ENCODE assay signal across 8 cellular contexts in genomic region chr19:13102666-13103584, GRCh38. TPM values are rescaled to one million over a fixed set of nuclear protein-coding genes. Genes with fewer than 3 reads are reported as not detected.
A peak's percentile ranks its signal among the peaks of the same experiment; 100 is the strongest.
DNase-seq lines count a peak whose midpoint lies in the region; ATAC-seq and TF ChIP-seq lines count a peak whose summit lies in the region.

Gene LYL1 (minus strand): TSS chr19:13102858. CDS start chr19:13101171, 1,687 bp downstream.

- peak within 1 kb of the TSS; percentile 58; the same call in 1 of the 2 replicates for H3K4me3 ChIP-seq in GM08714 (ENCODE audit: low read length)
- peak within 1 kb of the TSS; percentile 18 to 32 for H3K4me3 ChIP-seq in Panc1 (ENCODE audit: low read depth in 2 of 2, low read length in 2 of 2)
- H3K4me3 ChIP-seq in right lobe of liver, result peak within 1 kb of the TSS; percentile 31 to 53 (median 40)

- DNase-seq in Panc1 (ENCODE audit: low read depth, low spot score), result no peak
- no peak for DNase-seq in chondrocyte (ENCODE audit: low spot score)
- peak; percentile 84 to 91 (median 89) for DNase-seq in right lobe of liver
- peak; percentile 13 for DNase-seq in superior temporal gyrus (ENCODE audit: extremely low spot score)
- DNase-seq in inferior parietal cortex (ENCODE audit: extremely low spot score), result no peak

- peaks cover 4% of the 10 kb centered on the region for H3K36me3 Mint-ChIP-seq in chondrocyte (ENCODE audit: low read depth)

- TF ChIP-seq POLR2A in right lobe of liver (IDR thresholded peaks at IDR 0.05), result peak; percentile 18

- CTCF ChIA-PET in Panc1 (lab: Charles Lee), result no interaction called here

- no peak within 1 kb of the TSS for H3K27ac Mint-ChIP-seq in chondrocyte (ENCODE audit: unreplicated experiment)

- WGBS in right lobe of liver (ENCODE audit: insufficient coverage, low coverage, low lambda C conversion rate, missing lambda C conversion rate), result 7% methylated on average over 5 of the region's 47 CpGs

- no peak for TF ChIP-seq CTCF in Panc1 (IDR thresholded peaks at IDR 0.05)
- TF ChIP-seq CTCF in chondrocyte (IDR thresholded peaks at IDR 0.05), result peak; percentile 7
- TF ChIP-seq CTCF in right lobe of liver (IDR thresholded peaks at IDR 0.05), result no peak

- H3K27me3 ChIP-seq in Panc1 (ENCODE audit: control insufficient read depth, insufficient read depth, low read length), result no peaks in the 10 kb centered on the region
- no peaks in the 10 kb centered on the region for H3K27me3 ChIP-seq in right lobe of liver

- peaks cover 5% of the 10 kb centered on the region for H3K27me3 Mint-ChIP-seq in chondrocyte (ENCODE audit: low read depth)

- peaks cover 8% of the 10 kb centered on the region for H3K4me1 Mint-ChIP-seq in chondrocyte (ENCODE audit: low read depth)

- no peaks in the 10 kb centered on the region for H3K9me3 Mint-ChIP-seq in chondrocyte (ENCODE audit: low read depth)

- H3K4me3 Mint-ChIP-seq in chondrocyte (ENCODE audit: unreplicated experiment), result no peak within 1 kb of the TSS

- peaks cover 9% of the 10 kb centered on the region for H3K4me1 ChIP-seq in Panc1 (ENCODE audit: control insufficient read depth, insufficient read depth, low read length)
- peaks cover 0 to 18% (median 6%) of the 10 kb centered on the region in 4 donors for H3K4me1 ChIP-seq in right lobe of liver

- no peaks in the 10 kb centered on the region for H3K9me3 ChIP-seq in Panc1 (ENCODE audit: control insufficient read depth, insufficient read depth, low read depth, low read length)
- no peaks in the 10 kb centered on the region for H3K9me3 ChIP-seq in right lobe of liver

- POLR2A ChIA-PET in Panc1 (lab: Charles Lee), result no interaction called here

- ATAC-seq in GM21825 (IDR thresholded peaks at IDR 0.05; ENCODE audit: unreplicated experiment) (peak; percentile 31), Panc1 (peak; percentile 66), right lobe of liver (peak; percentile 65 to 79 (median 74)), GM19463 (IDR thresholded peaks at IDR 0.05; ENCODE audit: unreplicated experiment) (no peak)

- no TSS peak for BruUV-seq in Panc1 (replicated peaks; lab: Mats Ljungman, UMichigan)

- in situ Hi-C loops in Panc1 (cut with HindIII; ENCODE audit: low pct_unique_long_range_greater_than_20kb, low sequenced_read_pairs), result no loop called here

- H3K36me3 ChIP-seq in Panc1 (ENCODE audit: control insufficient read depth, insufficient read depth, low read length) (0 out of 2 replicates have a peak, but pooled peaks cover 2% of the 10 kb centered on the region), right lobe of liver (no peaks in the 10 kb centered on the region)

- intact Hi-C loops in Panc1 (cut with micrococcal nuclease; ENCODE audit: unreplicated experiment), result no loop called here
- intact Hi-C loops in right lobe of liver (cut with DNase I), result loop anchor here in 1 of 2 donors (10.0 kb wide), 1 partner anchor 162 kb away; no protein-coding TSS in a partner anchor

- H3K27ac ChIP-seq in Panc1 (ENCODE audit: low read length), result peak within 1 kb of the TSS; percentile 48
- H3K27ac ChIP-seq in right lobe of liver, result peak within 1 kb of the TSS; percentile 47 to 87 (median 76)

RNA-seq across cellular contexts. Expression of gene LYL1, which starts in this region (rescaled TPM):
- 0.23 TPM for total RNA-seq in Panc1 (2021; ENCODE audit: unreplicated experiment)
- 0.48 TPM for polyA plus RNA-seq in Panc1 (2012; ENCODE audit: insufficient read length)
- 0.38 to 0.47 TPM in 2 of 3 replicates, not detected in the other for total RNA-seq in chondrocyte
- 1 to 10 TPM; 1.1 to 3.7 (median 2.3) TPM for total RNA-seq in right lobe of liver

Comparison
In these comparisons a context has a peak if more than half of its experiments do, and no peak if none do; other contexts are left out.
1. Peak in ATAC-seq, H3K4me3 ChIP-seq and H3K27ac ChIP-seq in Panc1; RNA of the gene not detected or under 1 TPM.
2. DNase-seq: peak in right lobe of liver (3 of 3) and superior temporal gyrus (single experiment); none in Panc1 (single experiment), chondrocyte (single experiment) and inferior parietal cortex (single experiment).
3. Peak in every context shown above with its lines, with median percentiles within 50 percentile points of each other: H3K4me3 ChIP-seq.